ENCODE assay signal across 12 cellular contexts in genomic region chr3:151426337-151426648, GRCh38. TPM values are rescaled to one million over a fixed set of nuclear protein-coding genes. Genes with fewer than 3 reads are reported as not detected.
A peak's percentile ranks its signal among the peaks of the same experiment; 100 is the strongest.
DNase-seq lines count a peak whose midpoint lies in the region; ATAC-seq and TF ChIP-seq lines count a peak whose summit lies in the region.
"Had no signal": no experiment of that assay in that cellular context is flagged by ENCODE, and none has a peak within 500 bp of the region (broad histone marks: within the 10 kb centered on the region; RNA-seq: fewer than 3 reads in every experiment).

No MANE protein-coding gene starts in this region.

- no peaks in the 10 kb centered on the region for H3K23me2 ChIP-seq in H9 (ENCODE audit: insufficient read length, low read depth, low read length, poor library complexity, severe bottlenecking)

- H3K4me3 ChIP-seq in left lung = no peak overlapping the region
- no peak overlapping the region for H3K4me3 ChIP-seq in ovary

- H3K27ac Mint-ChIP-seq in H9 = peak overlapping the region in 1 of 3 experiments; percentile 33; a peak in 2 of 7 replicates
- H3K27ac Mint-ChIP-seq in memory B cell = peak overlapping the region; percentile 4
- no peak overlapping the region for H3K27ac Mint-ChIP-seq in type B pancreatic cell
- H3K27ac Mint-ChIP-seq: activated naive CD4-positive, alpha-beta T cell treated with anti-CD3 and anti-CD28 coated beads, Interleukin-2, amount 10 ng/mL, durations not matched to agents 7 days and 5 days had no signal

- ATAC-seq in GM18519 (IDR thresholded peaks at IDR 0.05; ENCODE audit: low FRiP score, unreplicated experiment) (peak; percentile 84), memory B cell (ENCODE audit: low read depth) (peak; percentile 74), left lung (no peak)

- no peak overlapping the region for H4K91ac ChIP-seq in H9 (ENCODE audit: insufficient read length, low read depth, low read length)

- H3K27me3 Mint-ChIP-seq in H9 (ENCODE audit: low read depth) = no peaks in the 10 kb centered on the region; the same call in none of the 2 replicates
- H3K27me3 Mint-ChIP-seq in memory B cell = no peaks in the 10 kb centered on the region
- H3K27me3 Mint-ChIP-seq in type B pancreatic cell = no peaks in the 10 kb centered on the region

- TF ChIP-seq POLR2A in ovary (IDR thresholded peaks at IDR 0.05) = no peak

- intact Hi-C loops in left lung (cut with DNase I) = no loop called here
- intact Hi-C loops in ovary (cut with DNase I) = no loop called here

- H3K27me3 ChIP-seq in H9 (ENCODE audit: insufficient read depth, low read length) (no peaks in the 10 kb centered on the region; the same call in 1 of the 2 replicates), left lung (no peaks in the 10 kb centered on the region), ovary (no peaks in the 10 kb centered on the region)

- peaks cover 27 to 29% of the 10 kb centered on the region in 2 experiments for H3K4me1 Mint-ChIP-seq in H9
- H3K4me1 Mint-ChIP-seq in memory B cell = peaks cover 17% of the 10 kb centered on the region
- H3K4me1 Mint-ChIP-seq in type B pancreatic cell (ENCODE audit: unreplicated experiment) = peaks cover 9% of the 10 kb centered on the region
- H3K4me1 Mint-ChIP-seq: activated naive CD4-positive, alpha-beta T cell treated with anti-CD3 and anti-CD28 coated beads, Interleukin-2, amount 10 ng/mL, durations not matched to agents 7 days and 5 days had no signal

- H2BK12ac ChIP-seq in H9 (ENCODE audit: insufficient read length, low read depth, low read length) = no peak overlapping the region

- no peak overlapping the region for H3K9ac ChIP-seq in H9 (ENCODE audit: extremely low read depth, insufficient read length, low read length)
- H3K9ac ChIP-seq: parathyroid adenoma had no signal

- H3K9me3 Mint-ChIP-seq in H9 (peaks cover 0 to 5% of the 10 kb centered on the region in 2 experiments; a peak in 3 of 5 replicates), memory B cell (no peaks in the 10 kb centered on the region), type B pancreatic cell (no peaks in the 10 kb centered on the region)
- H3K9me3 Mint-ChIP-seq: activated naive CD4-positive, alpha-beta T cell treated with anti-CD3 and anti-CD28 coated beads, Interleukin-2, amount 10 ng/mL, durations not matched to agents 7 days and 5 days had no signal

- no peak overlapping the region for H2BK120ac ChIP-seq in H9 (ENCODE audit: low read depth, low read length, poor library complexity, severe bottlenecking)

- H3K27ac ChIP-seq in H9 (ENCODE audit: insufficient read length, low read depth, low read length) (no peak overlapping the region), left lung (no peak overlapping the region), ovary (no peak overlapping the region)
- H3K27ac ChIP-seq: parathyroid adenoma had no signal

- H2BK20ac ChIP-seq in H9 (ENCODE audit: low read depth, low read length, poor library complexity, severe bottlenecking) = no peak overlapping the region

- no peak overlapping the region for H4K8ac ChIP-seq in H9 (replicated peaks; ENCODE audit: insufficient read length, low read depth, low read length)

- H3K36me3 ChIP-seq in left lung (no peaks in the 10 kb centered on the region), ovary (no peaks in the 10 kb centered on the region)

- no peaks in the 10 kb centered on the region for H4K20me1 ChIP-seq in H9 (ENCODE audit: control insufficient read depth, insufficient read depth, insufficient read length)

- H3T11ph ChIP-seq in H9 (ENCODE audit: low read length) = no peak overlapping the region

- no peak overlapping the region for H2AFZ ChIP-seq in H9 (ENCODE audit: low read length)
- H2AFZ ChIP-seq: parathyroid adenoma had no signal

- peaks cover 11% of the 10 kb centered on the region; the same call in 1 of the 2 replicates for H3K4me1 ChIP-seq in H9 (ENCODE audit: insufficient read depth, low read length)
- H3K4me1 ChIP-seq in left lung = no peaks in the 10 kb centered on the region
- H3K4me1 ChIP-seq in ovary (ENCODE audit: insufficient read depth) = peaks cover 2% of the 10 kb centered on the region
- H3K4me1 ChIP-seq: parathyroid adenoma had no signal

- no peak overlapping the region for H2BK15ac ChIP-seq in H9 (ENCODE audit: low read depth, low read length)

- H3K79me1 ChIP-seq in H9 (ENCODE audit: insufficient read depth, low read depth, low read length, poor library complexity, severe bottlenecking) = no peaks in the 10 kb centered on the region

- H3K79me2 ChIP-seq in H9 (ENCODE audit: insufficient read depth, low read length) = no peaks in the 10 kb centered on the region
- H3K79me2 ChIP-seq: parathyroid adenoma had no signal

- H2BK5ac ChIP-seq in H9 (ENCODE audit: insufficient read length, low read length) = no peak overlapping the region

- DNase-seq in H9 (no peak), MV-4-11 (lab: John Stamatoyannopoulos, UW) (peak; percentile 46), memory B cell (ENCODE audit: low spot score in 2 of 2) (peak in 1 of 2 donors; percentile 1), type B pancreatic cell (ENCODE audit: extremely low spot score, unreplicated experiment) (no peak), activated gamma-delta T cell (lab: John Stamatoyannopoulos, UW) (no peak), left lung (no peak), ovary (no peak)
- DNase-seq: activated naive CD4-positive, alpha-beta T cell treated with anti-CD3 and anti-CD28 coated beads, Interleukin-2, amount 10 ng/mL, durations not matched to agents 7 days and 5 days; NCI-H82; stimulated activated naive CD4-positive, alpha-beta T cell had no signal

- no peak overlapping the region for H3K14ac ChIP-seq in H9 (ENCODE audit: insufficient read depth, low read length)

- peak; percentile 1 for TF ChIP-seq CTCF in H9 (conservative IDR thresholded peaks at IDR 0.05)
- TF ChIP-seq CTCF in type B pancreatic cell (conservative IDR thresholded peaks at IDR 0.05) = no peak
- no peak for TF ChIP-seq CTCF in left lung (IDR thresholded peaks at IDR 0.05)
- TF ChIP-seq CTCF in ovary (IDR thresholded peaks at IDR 0.05) = no peak

- no peak overlapping the region for H3K4me2 ChIP-seq in H9 (ENCODE audit: insufficient read depth, insufficient read length, low read length)

- no peak overlapping the region for H2AK5ac ChIP-seq in H9 (ENCODE audit: insufficient read length, low read length)

- no peaks in the 10 kb centered on the region for H3K9me3 ChIP-seq in H9 (ENCODE audit: control insufficient read depth, low read depth, low read length)
- H3K9me3 ChIP-seq in left lung = no peaks in the 10 kb centered on the region
- H3K9me3 ChIP-seq in ovary = no peaks in the 10 kb centered on the region

- H3K4me3 Mint-ChIP-seq in H9 (no peak overlapping the region), memory B cell (no peak overlapping the region), type B pancreatic cell (no peak overlapping the region)
- H3K4me3 Mint-ChIP-seq: activated naive CD4-positive, alpha-beta T cell treated with anti-CD3 and anti-CD28 coated beads, Interleukin-2, amount 10 ng/mL, durations not matched to agents 7 days and 5 days had no signal

- H3K56ac ChIP-seq in H9 (ENCODE audit: insufficient read length, low read depth, low read length) = no peak overlapping the region

- no peak overlapping the region for H4K5ac ChIP-seq in H9 (ENCODE audit: insufficient read length, low read depth, low read length)

- no peak overlapping the region for H3K18ac ChIP-seq in H9 (ENCODE audit: insufficient read length, low read depth, low read length)

- TF ChIP-seq EP300 in ovary (IDR thresholded peaks at IDR 0.05) = no peak

- H3K36me3 Mint-ChIP-seq in H9 (ENCODE audit: insufficient read depth in 1 of 3, low read depth in 3 of 3) = peaks cover 10 to 21% (median 10%) of the 10 kb centered on the region in 3 experiments
- no peaks in the 10 kb centered on the region for H3K36me3 Mint-ChIP-seq in memory B cell
- peaks cover 8% of the 10 kb centered on the region for H3K36me3 Mint-ChIP-seq in type B pancreatic cell
- H3K36me3 Mint-ChIP-seq: activated naive CD4-positive, alpha-beta T cell treated with anti-CD3 and anti-CD28 coated beads, Interleukin-2, amount 10 ng/mL, durations not matched to agents 7 days and 5 days had no signal

- no peak overlapping the region for H3K23ac ChIP-seq in H9 (ENCODE audit: insufficient read length, low read depth, low read length)

- no peak overlapping the region for H3K4ac ChIP-seq in H9 (ENCODE audit: low read depth, low read length)

RNA-seq across cellular contexts. Expression of gene IGSF10, which starts 34.6 kb away (rescaled TPM):
- total RNA-seq in H9 (2021) = 0.13 and 0.20 TPM in 2 replicates
- 6.8 and 10.8 TPM in 2 replicates for total RNA-seq in type B pancreatic cell (ENCODE audit: low replicate concordance)
- 10 to 100 TPM in 1 of 2 donors, 1 to 10 TPM in 1; 7.2 to 24.8 TPM for total RNA-seq in left lung
- total RNA-seq in ovary = 10 to 100 TPM; 12.1 to 59.5 (median 36.7) TPM
- polyA plus RNA-seq in ovary = 10 to 100 TPM; 25.4 to 27.4 TPM

RNA-seq across cellular contexts. Expression of gene P2RY12, which starts 41.7 kb away (rescaled TPM):
- total RNA-seq in H9 (2021) (not detected in 2 replicates), type B pancreatic cell (ENCODE audit: low replicate concordance) (not detected in 2 replicates), left lung (1 to 10 TPM; 3.8 to 4.0 TPM), ovary (1 to 10 TPM in 3 of 7 donors, under 1 TPM in 4; 0.22 to 1.7 (median 0.69) TPM)
- polyA plus RNA-seq in ovary = 1 to 10 TPM in 1 of 2 donors, under 1 TPM in 1; 0.19 to 1.3 TPM
